1 cellular context compared by ENCODE assay signal in the genomic region with DNA sequence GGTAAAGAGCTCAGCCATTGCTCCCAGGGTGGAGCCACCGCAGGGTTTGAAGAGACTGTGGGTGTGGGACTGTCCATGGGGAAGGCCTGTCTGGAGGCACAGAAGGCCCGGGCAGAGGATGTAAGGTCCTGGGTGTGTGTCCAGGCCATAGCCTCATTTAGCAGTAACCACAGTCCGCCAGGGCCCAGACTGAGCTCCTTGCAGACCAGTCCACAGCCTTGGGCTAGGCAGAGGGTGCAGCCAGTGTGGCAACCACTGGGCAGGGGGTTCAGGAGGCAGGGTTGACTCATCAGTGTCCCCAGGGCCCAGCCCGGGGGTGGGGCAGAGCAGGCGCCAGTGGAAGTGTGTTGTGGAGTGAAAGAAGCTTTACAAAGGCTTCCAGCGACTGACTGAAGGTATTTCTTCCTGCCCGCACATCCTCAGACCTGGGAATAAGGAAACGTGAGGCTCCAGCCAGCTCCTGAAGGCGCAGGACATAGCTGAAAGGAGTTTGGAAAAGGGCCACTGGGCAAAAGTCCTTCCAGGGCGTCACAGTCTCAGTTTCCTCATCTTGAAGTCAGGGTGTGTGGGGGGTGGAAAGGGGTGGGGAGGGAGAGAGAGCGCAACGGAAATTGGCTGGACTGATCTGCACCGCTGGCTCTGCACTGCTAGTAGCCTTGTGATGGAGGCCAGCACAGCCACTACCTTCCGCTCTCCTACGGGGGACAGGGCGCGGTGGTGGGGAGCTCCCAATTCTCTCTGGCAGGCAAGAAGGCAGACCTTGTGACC.
TF ChIP-seq lines count a peak whose summit lies in the region.

No MANE protein-coding gene starts in this region.

TF ChIP-seq in liver, 16 proteins besides CTCF, POLR2A, EP300 and RAD21 (continued from another document):
- TF ChIP-seq, protein P1, sequence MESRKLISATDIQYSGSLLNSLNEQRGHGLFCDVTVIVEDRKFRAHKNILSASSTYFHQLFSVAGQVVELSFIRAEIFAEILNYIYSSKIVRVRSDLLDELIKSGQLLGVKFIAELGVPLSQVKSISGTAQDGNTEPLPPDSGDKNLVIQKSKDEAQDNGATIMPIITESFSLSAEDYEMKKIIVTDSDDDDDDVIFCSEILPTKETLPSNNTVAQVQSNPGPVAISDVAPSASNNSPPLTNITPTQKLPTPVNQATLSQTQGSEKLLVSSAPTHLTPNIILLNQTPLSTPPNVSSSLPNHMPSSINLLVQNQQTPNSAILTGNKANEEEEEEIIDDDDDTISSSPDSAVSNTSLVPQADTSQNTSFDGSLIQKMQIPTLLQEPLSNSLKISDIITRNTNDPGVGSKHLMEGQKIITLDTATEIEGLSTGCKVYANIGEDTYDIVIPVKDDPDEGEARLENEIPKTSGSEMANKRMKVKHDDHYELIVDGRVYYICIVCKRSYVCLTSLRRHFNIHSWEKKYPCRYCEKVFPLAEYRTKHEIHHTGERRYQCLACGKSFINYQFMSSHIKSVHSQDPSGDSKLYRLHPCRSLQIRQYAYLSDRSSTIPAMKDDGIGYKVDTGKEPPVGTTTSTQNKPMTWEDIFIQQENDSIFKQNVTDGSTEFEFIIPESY (IDR thresholded peaks at IDR 0.05): no peak
